In the genomic region with DNA sequence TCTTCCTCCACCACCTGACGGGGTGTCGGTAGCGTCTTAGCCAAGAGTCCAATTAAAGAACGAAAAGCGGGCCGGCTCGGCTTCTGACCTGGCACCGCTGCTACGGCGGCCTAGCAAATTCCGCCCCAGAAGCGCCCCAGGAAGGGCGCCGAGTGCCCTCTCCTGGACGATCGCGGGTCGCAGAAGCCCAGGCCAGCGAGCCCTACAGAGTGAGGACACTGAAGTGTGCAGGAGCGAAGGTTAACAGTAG, we compare ENCODE assay signal across 1 cellular context.
A peak's percentile ranks its signal among the peaks of the same experiment; 100 is the strongest.
TF ChIP-seq lines count a peak whose summit lies in the region.

No MANE protein-coding gene starts in this region.

TF ChIP-seq in HepG2, 621 proteins besides CTCF, POLR2A, EP300 and RAD21 (continued from another document and continues in another):
- TF ChIP-seq PRDM10 (CRISPR knock-in tag; IDR thresholded peaks at IDR 0.05; ENCODE audit: low read depth), result no peak
- TF ChIP-seq ZNF224 (CRISPR knock-in tag; IDR thresholded peaks at IDR 0.05), result no peak
- TF ChIP-seq, protein P1, sequence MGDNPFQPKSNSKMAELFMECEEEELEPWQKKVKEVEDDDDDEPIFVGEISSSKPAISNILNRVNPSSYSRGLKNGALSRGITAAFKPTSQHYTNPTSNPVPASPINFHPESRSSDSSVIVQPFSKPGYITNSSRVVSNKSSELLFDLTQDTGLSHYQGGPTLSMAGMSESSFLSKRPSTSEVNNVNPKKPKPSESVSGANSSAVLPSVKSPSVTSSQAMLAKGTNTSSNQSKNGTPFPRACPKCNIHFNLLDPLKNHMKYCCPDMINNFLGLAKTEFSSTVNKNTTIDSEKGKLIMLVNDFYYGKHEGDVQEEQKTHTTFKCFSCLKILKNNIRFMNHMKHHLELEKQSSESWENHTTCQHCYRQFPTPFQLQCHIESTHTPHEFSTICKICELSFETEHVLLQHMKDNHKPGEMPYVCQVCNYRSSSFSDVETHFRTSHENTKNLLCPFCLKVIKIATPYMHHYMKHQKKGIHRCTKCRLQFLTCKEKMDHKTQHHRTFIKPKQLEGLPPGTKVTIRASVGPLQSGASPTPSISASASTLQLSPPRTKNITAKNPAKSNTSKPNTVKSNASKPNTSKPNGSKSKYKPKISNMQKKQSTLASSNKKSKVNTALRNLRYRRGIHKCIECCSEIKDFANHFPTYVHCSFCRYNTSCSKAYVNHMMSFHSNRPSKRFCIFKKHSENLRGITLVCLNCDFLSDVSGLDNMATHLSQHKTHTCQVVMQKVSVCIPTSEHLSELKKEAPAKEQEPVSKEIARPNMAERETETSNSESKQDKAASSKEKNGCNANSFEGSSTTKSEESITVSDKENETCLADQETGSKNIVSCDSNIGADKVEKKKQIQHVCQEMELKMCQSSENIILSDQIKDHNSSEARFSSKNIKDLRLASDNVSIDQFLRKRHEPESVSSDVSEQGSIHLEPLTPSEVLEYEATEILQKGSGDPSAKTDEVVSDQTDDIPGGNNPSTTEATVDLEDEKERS (CRISPR knock-in tag; IDR thresholded peaks at IDR 0.05), result no peak; the same call in 1 of the 2 replicates
- TF ChIP-seq ZNF678 (CRISPR knock-in tag; IDR thresholded peaks at IDR 0.05), result no peak; the same call in 1 of the 2 replicates
- TF ChIP-seq HHEX (CRISPR knock-in tag; IDR thresholded peaks at IDR 0.05), result no peak
- no peak; the same call in 1 of the 2 replicates for TF ChIP-seq MTA1 (CRISPR knock-in tag; IDR thresholded peaks at IDR 0.05; ENCODE audit: borderline replicate concordance)
- no peak for TF ChIP-seq ZNF296 (CRISPR knock-in tag; conservative IDR thresholded peaks at IDR 0.05)
- TF ChIP-seq ZNF879 (CRISPR knock-in tag; IDR thresholded peaks at IDR 0.05), result no peak
- TF ChIP-seq JUN (CRISPR knock-in tag; IDR thresholded peaks at IDR 0.05), result no peak
- TF ChIP-seq CC2D1A (CRISPR knock-in tag; IDR thresholded peaks at IDR 0.05), result no peak
- TF ChIP-seq ADNP (CRISPR knock-in tag; IDR thresholded peaks at IDR 0.05), result no peak
- no peak for TF ChIP-seq ZMYM3 (CRISPR knock-in tag; IDR thresholded peaks at IDR 0.05)
- TF ChIP-seq HMGXB4 (CRISPR knock-in tag; IDR thresholded peaks at IDR 0.05; ENCODE audit: borderline replicate concordance in 1 of 2, low read depth in 1 of 2), result peak in 1 of 2 experiments; percentile 95; a peak in 2 of 4 replicates
- TF ChIP-seq ZNF749 (CRISPR knock-in tag; IDR thresholded peaks at IDR 0.05; ENCODE audit: borderline replicate concordance), result no peak; the same call in 1 of the 2 replicates
- TF ChIP-seq SP4 (CRISPR knock-in tag; IDR thresholded peaks at IDR 0.05), result no peak
- no peak for TF ChIP-seq ISX (CRISPR knock-in tag; conservative IDR thresholded peaks at IDR 0.05)
- TF ChIP-seq HNRNPLL (IDR thresholded peaks at IDR 0.05; ENCODE audit: low read depth, low read length, poor library complexity, severe bottlenecking), result no peak
- 0 out of 2 replicates have a peak, but pooled peaks have one; percentile 31 for TF ChIP-seq RXRB (CRISPR knock-in tag; IDR thresholded peaks at IDR 0.05; ENCODE audit: borderline replicate concordance)
- no peak for TF ChIP-seq ZNF710 (CRISPR knock-in tag; IDR thresholded peaks at IDR 0.05; ENCODE audit: borderline replicate concordance)
- TF ChIP-seq, protein P2, sequence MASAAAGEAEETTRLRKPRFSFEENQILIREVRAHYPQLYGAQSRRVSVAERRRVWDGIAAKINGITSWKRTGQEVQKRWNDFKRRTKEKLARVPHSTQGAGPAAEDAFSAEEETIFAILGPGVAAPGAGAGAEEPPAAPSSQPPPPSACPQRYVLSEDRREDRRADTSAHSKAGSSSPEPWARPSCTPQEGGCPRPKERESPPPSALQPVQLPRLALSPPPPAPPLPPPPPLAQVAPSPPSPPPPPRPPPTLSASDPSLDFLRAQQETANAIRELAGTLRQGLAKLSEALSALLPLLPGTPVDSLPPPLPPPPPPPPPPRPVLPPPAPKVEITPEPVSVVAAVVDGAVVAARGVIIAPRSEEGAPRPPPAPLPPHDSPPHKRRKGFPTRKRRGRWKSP (CRISPR knock-in tag; IDR thresholded peaks at IDR 0.05), result 0 out of 2 replicates have a peak, but pooled peaks have one; percentile 49
- TF ChIP-seq FOXJ3 (CRISPR knock-in tag; IDR thresholded peaks at IDR 0.05; ENCODE audit: borderline replicate concordance), result no peak
- 0 out of 2 replicates have a peak, but pooled peaks have one; percentile 39 for TF ChIP-seq MXD3 (CRISPR knock-in tag; IDR thresholded peaks at IDR 0.05)
- no peak for TF ChIP-seq ZNF530 (CRISPR knock-in tag; IDR thresholded peaks at IDR 0.05; ENCODE audit: low read depth)
- no peak for TF ChIP-seq ARNT (IDR thresholded peaks at IDR 0.05)
- no peak for TF ChIP-seq FOXP4 (CRISPR knock-in tag; IDR thresholded peaks at IDR 0.05)
- no peak for TF ChIP-seq HIVEP1 (CRISPR knock-in tag; IDR thresholded peaks at IDR 0.05)
- TF ChIP-seq ZNF772 (CRISPR knock-in tag; IDR thresholded peaks at IDR 0.05), result no peak
- 0 out of 2 replicates have a peak, but pooled peaks have one; percentile 22 for TF ChIP-seq ZFP90 (CRISPR knock-in tag; IDR thresholded peaks at IDR 0.05; ENCODE audit: borderline replicate concordance)
- no peak for TF ChIP-seq TOE1 (CRISPR knock-in tag; IDR thresholded peaks at IDR 0.05)
- TF ChIP-seq GMEB2 (CRISPR knock-in tag; IDR thresholded peaks at IDR 0.05; ENCODE audit: low read depth), result no peak
- no peak for TF ChIP-seq PRDM15 (CRISPR knock-in tag; IDR thresholded peaks at IDR 0.05)
- TF ChIP-seq SOX5 (CRISPR knock-in tag; IDR thresholded peaks at IDR 0.05; ENCODE audit: borderline replicate concordance), result no peak
- TF ChIP-seq, protein P3, sequence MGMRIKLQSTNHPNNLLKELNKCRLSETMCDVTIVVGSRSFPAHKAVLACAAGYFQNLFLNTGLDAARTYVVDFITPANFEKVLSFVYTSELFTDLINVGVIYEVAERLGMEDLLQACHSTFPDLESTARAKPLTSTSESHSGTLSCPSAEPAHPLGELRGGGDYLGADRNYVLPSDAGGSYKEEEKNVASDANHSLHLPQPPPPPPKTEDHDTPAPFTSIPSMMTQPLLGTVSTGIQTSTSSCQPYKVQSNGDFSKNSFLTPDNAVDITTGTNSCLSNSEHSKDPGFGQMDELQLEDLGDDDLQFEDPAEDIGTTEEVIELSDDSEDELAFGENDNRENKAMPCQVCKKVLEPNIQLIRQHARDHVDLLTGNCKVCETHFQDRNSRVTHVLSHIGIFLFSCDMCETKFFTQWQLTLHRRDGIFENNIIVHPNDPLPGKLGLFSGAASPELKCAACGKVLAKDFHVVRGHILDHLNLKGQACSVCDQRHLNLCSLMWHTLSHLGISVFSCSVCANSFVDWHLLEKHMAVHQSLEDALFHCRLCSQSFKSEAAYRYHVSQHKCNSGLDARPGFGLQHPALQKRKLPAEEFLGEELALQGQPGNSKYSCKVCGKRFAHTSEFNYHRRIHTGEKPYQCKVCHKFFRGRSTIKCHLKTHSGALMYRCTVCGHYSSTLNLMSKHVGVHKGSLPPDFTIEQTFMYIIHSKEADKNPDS (CRISPR knock-in tag; IDR thresholded peaks at IDR 0.05), result no peak
